In the genomic region with DNA sequence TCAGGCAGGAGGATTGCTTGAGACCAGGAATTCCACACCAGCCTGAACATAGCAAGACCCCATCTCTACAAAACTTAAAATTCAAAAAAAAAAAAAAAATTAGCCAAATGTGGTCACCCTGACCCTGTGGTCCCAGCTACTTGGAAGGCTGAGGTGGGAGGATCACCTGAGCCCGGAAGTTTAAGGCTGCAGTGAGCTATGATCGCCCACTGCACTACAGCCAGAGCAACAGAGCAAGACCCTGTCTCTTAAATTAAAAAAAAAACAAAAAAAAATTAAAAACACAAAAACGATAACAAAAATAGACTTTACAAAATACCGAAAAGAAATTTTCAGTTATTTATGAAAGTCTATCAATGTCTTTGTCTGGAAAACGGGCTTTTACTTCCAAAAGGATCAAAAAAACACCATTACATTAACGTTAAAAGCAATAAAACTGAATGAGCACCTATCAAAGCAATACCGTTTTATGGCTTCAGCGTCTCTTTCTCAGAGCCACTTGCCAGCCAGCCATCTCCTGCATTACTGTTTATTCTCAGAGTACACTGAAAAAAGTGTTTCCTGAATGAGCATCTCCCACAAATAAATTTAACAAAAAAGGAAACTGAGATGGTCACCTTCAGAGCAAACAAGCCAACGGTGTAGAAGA, we compare ENCODE assay signal across 2 cellular contexts.
TF ChIP-seq lines count a peak whose summit lies in the region.

No MANE protein-coding gene starts in this region.

TF ChIP-seq in SK-N-SH, 30 proteins besides CTCF, POLR2A, EP300 and RAD21:
- TF ChIP-seq REST (IDR thresholded peaks at IDR 0.05; ENCODE audit: low read depth, low read length) (no peak), MAX (IDR thresholded peaks at IDR 0.05; ENCODE audit: low read depth) (no peak)

TF ChIP-seq in SK-N-SH treated with all-trans-retinoic acid at 6 μM for 48 hours, 23 proteins besides CTCF, POLR2A, EP300 and RAD21 (continued from another document):
- no peak for TF ChIP-seq PATZ1 (CRISPR knock-in tag; IDR thresholded peaks at IDR 0.05; ENCODE audit: borderline replicate concordance)
- TF ChIP-seq BACH2 (CRISPR knock-in tag; IDR thresholded peaks at IDR 0.05; ENCODE audit: borderline replicate concordance) = no peak
- no peak for TF ChIP-seq TOX (CRISPR knock-in tag; IDR thresholded peaks at IDR 0.05; ENCODE audit: borderline replicate concordance)
- no peak for TF ChIP-seq RARB (CRISPR knock-in tag; IDR thresholded peaks at IDR 0.05)
- TF ChIP-seq ZFP30 (CRISPR knock-in tag; IDR thresholded peaks at IDR 0.05) = no peak
- TF ChIP-seq ZC3H10 (CRISPR knock-in tag; IDR thresholded peaks at IDR 0.05) = no peak
- TF ChIP-seq, protein P1, sequence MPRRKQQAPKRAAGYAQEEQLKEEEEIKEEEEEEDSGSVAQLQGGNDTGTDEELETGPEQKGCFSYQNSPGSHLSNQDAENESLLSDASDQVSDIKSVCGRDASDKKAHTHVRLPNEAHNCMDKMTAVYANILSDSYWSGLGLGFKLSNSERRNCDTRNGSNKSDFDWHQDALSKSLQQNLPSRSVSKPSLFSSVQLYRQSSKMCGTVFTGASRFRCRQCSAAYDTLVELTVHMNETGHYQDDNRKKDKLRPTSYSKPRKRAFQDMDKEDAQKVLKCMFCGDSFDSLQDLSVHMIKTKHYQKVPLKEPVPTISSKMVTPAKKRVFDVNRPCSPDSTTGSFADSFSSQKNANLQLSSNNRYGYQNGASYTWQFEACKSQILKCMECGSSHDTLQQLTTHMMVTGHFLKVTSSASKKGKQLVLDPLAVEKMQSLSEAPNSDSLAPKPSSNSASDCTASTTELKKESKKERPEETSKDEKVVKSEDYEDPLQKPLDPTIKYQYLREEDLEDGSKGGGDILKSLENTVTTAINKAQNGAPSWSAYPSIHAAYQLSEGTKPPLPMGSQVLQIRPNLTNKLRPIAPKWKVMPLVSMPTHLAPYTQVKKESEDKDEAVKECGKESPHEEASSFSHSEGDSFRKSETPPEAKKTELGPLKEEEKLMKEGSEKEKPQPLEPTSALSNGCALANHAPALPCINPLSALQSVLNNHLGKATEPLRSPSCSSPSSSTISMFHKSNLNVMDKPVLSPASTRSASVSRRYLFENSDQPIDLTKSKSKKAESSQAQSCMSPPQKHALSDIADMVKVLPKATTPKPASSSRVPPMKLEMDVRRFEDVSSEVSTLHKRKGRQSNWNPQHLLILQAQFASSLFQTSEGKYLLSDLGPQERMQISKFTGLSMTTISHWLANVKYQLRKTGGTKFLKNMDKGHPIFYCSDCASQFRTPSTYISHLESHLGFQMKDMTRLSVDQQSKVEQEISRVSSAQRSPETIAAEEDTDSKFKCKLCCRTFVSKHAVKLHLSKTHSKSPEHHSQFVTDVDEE (CRISPR knock-in tag; IDR thresholded peaks at IDR 0.05) = no peak
